Comparison of ENCODE assay signal across 28 cellular contexts in the genomic region with DNA sequence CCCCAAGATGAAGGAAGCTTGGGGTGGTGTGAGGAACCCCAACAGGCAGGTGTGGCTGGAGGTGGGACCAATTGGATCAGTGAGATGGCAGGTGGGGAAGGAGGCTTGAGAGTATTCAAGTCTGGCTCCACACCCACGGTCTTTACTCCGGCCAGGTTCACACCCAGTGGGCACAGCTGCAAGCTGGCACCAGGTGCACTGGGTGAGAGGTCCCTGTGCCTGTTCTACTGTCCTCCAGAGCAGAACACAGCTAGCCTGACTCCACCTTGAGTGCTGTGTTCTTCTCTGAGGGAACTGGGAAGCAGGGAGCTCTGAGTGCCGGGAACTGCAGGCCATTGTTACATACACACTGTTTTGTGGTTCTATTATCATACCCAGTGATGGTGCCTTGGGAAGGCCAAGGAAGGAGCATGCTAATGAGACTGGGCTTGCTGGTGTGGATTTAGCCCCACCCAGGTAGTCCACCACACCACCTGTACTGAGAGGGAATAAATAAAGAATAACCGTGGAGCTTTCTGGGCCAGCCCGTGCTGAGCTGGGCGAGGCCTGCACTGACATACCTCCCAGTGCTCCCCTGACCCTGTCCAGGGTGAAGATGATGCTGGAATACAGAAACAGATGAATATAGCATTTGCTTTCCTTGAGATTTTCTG.
"Had no signal": no experiment of that assay in that cellular context is flagged by ENCODE, and none has a peak within 500 bp of the region (broad histone marks: within the 10 kb centered on the region; RNA-seq: fewer than 3 reads in every experiment).

No MANE protein-coding gene starts in this region.

- H3K36me3 ChIP-seq: brain microvascular endothelial cell, WERI-Rb-1 had no signal

- ATAC-seq: activated CD4-positive, CD25-positive, alpha-beta regulatory T cell treated with anti-CD3 and anti-CD28 coated beads, Interleukin-2, amount 50 U/mL, for 24 hours; activated CD8-positive, alpha-beta T cell treated with anti-CD3 and anti-CD28 coated beads for 36 hours; activated T-cell treated with anti-CD3 and anti-CD28 coated beads, Interleukin-2, amount 50 U/mL, for 4 hours; activated T-helper 17 cell treated with anti-CD3 and anti-CD28 coated beads, Interleukin-2, amount 50 U/mL, for 72 hours; effector memory CD8-positive, alpha-beta T cell; T-helper 17 cell had no signal

- DNase-seq: activated B cell treated with CpG ODN at 0.5 μM for 24 hours; activated CD4-positive, alpha-beta T cell treated with anti-CD3 and anti-CD28 coated beads for 48 hours; activated CD4-positive, alpha-beta T cell treated with anti-CD3 and anti-CD28 coated beads, Interleukin-2, amount 50 U/mL, for 1 hour; activated CD4-positive, alpha-beta T cell treated with anti-CD3 and anti-CD28 coated beads, Interleukin-2, amount 50 U/mL, for 48 hours; activated CD8-positive, alpha-beta memory T cell treated with anti-CD3 and anti-CD28 coated beads for 24 hours; activated CD8-positive, alpha-beta T cell treated with anti-CD3 and anti-CD28 coated beads for 36 hours; activated effector memory CD4-positive, alpha-beta T cell treated with Interleukin-2 at 50 U/mL for 16 hours; activated gamma-delta T cell treated with Interleukin-2 at 50 U/mL for 16 hours; activated naive CD4-positive, alpha-beta T cell treated with anti-CD3 and anti-CD28 coated beads, Interleukin-2, amount 50 U/mL, for 16 hours; activated naive CD4-positive, alpha-beta T cell treated with Interleukin-2 at 50 U/mL for 16 hours; activated T-cell treated with anti-CD3 and anti-CD28 coated beads, Interleukin-2, amount 50 U/mL, for 4 hours; amniotic stem cell; anterior cingulate cortex; brain microvascular endothelial cell; cortex of kidney; dermis blood vessel endothelial cell; effector CD4-positive, alpha-beta T cell; effector memory CD8-positive, alpha-beta T cell; foreskin fibroblast; glutamatergic neuron; SW 1271; T-helper 1 cell; T-helper 17 cell; T1000; WERI-Rb-1 had no signal

- H3K27me3 ChIP-seq: brain microvascular endothelial cell had no signal

- H3K27ac ChIP-seq: brain microvascular endothelial cell, epithelial cell of prostate, WERI-Rb-1 had no signal
